12 cellular contexts compared by ENCODE assay signal in the genomic region with DNA sequence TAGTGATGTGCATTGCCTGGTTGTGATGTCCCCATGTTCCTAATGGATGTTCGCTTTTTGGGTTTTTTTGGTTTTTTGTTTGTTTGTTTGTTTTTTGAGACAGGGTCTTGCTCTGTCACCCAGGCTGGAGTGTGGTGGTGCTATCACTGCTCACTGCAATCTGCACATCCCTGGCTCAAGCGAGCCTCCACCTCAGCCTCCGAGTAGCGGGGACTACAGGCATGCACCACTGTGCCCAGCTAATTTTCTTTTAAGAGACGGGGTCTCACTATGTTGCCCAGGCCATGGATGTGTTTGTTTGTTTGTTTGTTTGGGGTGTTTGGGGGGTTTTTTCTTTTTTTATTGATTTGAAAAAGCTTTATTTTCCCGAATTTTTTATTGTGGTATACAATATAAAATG. TPM values are rescaled to one million over a fixed set of nuclear protein-coding genes. Genes with fewer than 3 reads are reported as not detected.
DNase-seq lines count a peak whose midpoint lies in the region; ATAC-seq and TF ChIP-seq lines count a peak whose summit lies in the region.
"Had no signal": no experiment of that assay in that cellular context is flagged by ENCODE, and none has a peak within 500 bp of the region (broad histone marks: within the 10 kb centered on the region; RNA-seq: fewer than 3 reads in every experiment).

No MANE protein-coding gene starts in this region.

- peaks cover 17% of the 10 kb centered on the region for H3K36me3 Mint-ChIP-seq in neural crest cell (ENCODE audit: low read depth)

- no peak for TF ChIP-seq POLR2A in esophagus squamous epithelium (IDR thresholded peaks at IDR 0.05)

- no peak for TF ChIP-seq CTCF in AG04450 (IDR thresholded peaks at IDR 0.05; ENCODE audit: low read depth, low read length)
- TF ChIP-seq CTCF in esophagus squamous epithelium (IDR thresholded peaks at IDR 0.05) = no peak
- TF ChIP-seq CTCF in neural crest cell (conservative IDR thresholded peaks at IDR 0.05) = no peak
- TF ChIP-seq CTCF in GM10266 (IDR thresholded peaks at IDR 0.05; ENCODE audit: control insufficient read depth, insufficient read depth, low read depth, missing control alignments) = no peak

- intact Hi-C loops in esophagus squamous epithelium (cut with DNase I) = loop anchor here (10.0 kb wide), 1 partner anchor 125 kb away; no protein-coding TSS in a partner anchor

- peaks cover 8% of the 10 kb centered on the region for H3K9me3 ChIP-seq in AG04450 (ENCODE audit: control insufficient read depth, insufficient read depth, low read length)
- H3K9me3 ChIP-seq in HUES6 (ENCODE audit: control insufficient read depth, insufficient read depth, low read depth, low read length) = peaks cover 39% of the 10 kb centered on the region
- no peaks in the 10 kb centered on the region for H3K9me3 ChIP-seq in esophagus squamous epithelium
- H3K9me3 ChIP-seq: neutrophil had no signal

- H3K9ac ChIP-seq in HUES6 (ENCODE audit: low read length) = no peak overlapping the region

- CTCF ChIA-PET in AG04450 (lab: Charles Lee) = interaction anchor here (1.9 kb wide), 1 partner anchor 127 kb away, joined by 5 read pairs; no protein-coding TSS in a partner anchor

- peak overlapping the region; percentile 59 for H3K4me3 Mint-ChIP-seq in neural crest cell

- POLR2A ChIA-PET in AG04450 (lab: Yijun Ruan, JAX) = interaction anchor here (1.7 kb wide), 1 partner anchor 119 kb away, joined by 3 read pairs; no protein-coding TSS in a partner anchor

- peaks cover 4% of the 10 kb centered on the region for H3K4me1 Mint-ChIP-seq in neural crest cell

- H3K9me3 Mint-ChIP-seq in neural crest cell = peaks cover 12% of the 10 kb centered on the region

- no peak for ATAC-seq in HG02970 (IDR thresholded peaks at IDR 0.05; ENCODE audit: low FRiP score, unreplicated experiment)
- ATAC-seq in activated CD4-positive, CD25-positive, alpha-beta regulatory T cell treated with anti-CD3 and anti-CD28 coated beads, Interleukin-2, amount 50 U/mL, for 24 hours = no peak

- H3K27me3 ChIP-seq in AG04450 (ENCODE audit: control insufficient read depth, insufficient read depth, low read length) (no peaks in the 10 kb centered on the region), HUES6 (ENCODE audit: control insufficient read depth, insufficient read depth, low read length) (no peaks in the 10 kb centered on the region), esophagus squamous epithelium (peaks cover 0 to 70% (median 5%) of the 10 kb centered on the region in 4 donors)

- H3K27me3 Mint-ChIP-seq in neural crest cell (ENCODE audit: low read depth) = peaks cover 62% of the 10 kb centered on the region

- no peak for DNase-seq in AG04450 (ENCODE audit: low read depth, low spot score)
- DNase-seq in esophagus squamous epithelium (lab: John Stamatoyannopoulos, UW) = no peak
- no peak for DNase-seq in neural crest cell (ENCODE audit: low read depth, low spot score)
- DNase-seq in 8988T = no peak
- no peak for DNase-seq in GM10266 (ENCODE audit: extremely low spot score)
- DNase-seq: NCI-H2029, T-helper 9 cell had no signal

- no peak overlapping the region for H3K27ac Mint-ChIP-seq in neural crest cell (ENCODE audit: unreplicated experiment)

- H3K36me3 ChIP-seq in HUES6 (ENCODE audit: control insufficient read depth, insufficient read depth, low read length) (peaks cover 13% of the 10 kb centered on the region; the same call in 1 of the 2 replicates), esophagus squamous epithelium (no peaks in the 10 kb centered on the region)
- H3K36me3 ChIP-seq: neutrophil had no signal

- H3K4me1 ChIP-seq in HUES6 (ENCODE audit: control insufficient read depth, insufficient read depth, low read length) = no peaks in the 10 kb centered on the region
- H3K4me1 ChIP-seq in esophagus squamous epithelium = peaks cover 0 to 35% (median 18%) of the 10 kb centered on the region in 3 donors

- H3K27ac ChIP-seq in AG04450 (ENCODE audit: low read depth, low read length) (no peak overlapping the region), HUES6 (ENCODE audit: low read depth, low read length) (no peak overlapping the region), esophagus squamous epithelium (peak overlapping the region in 2 of 4 donors; percentile 69 to 96)
- H3K27ac ChIP-seq: neutrophil had no signal

- WGBS in esophagus squamous epithelium, 2 donors = 76 to 78% methylated on average over 6 of the region's 6 CpGs

- H3K4me3 ChIP-seq in AG04450 (ENCODE audit: low read depth, low read length) (peak overlapping the region; percentile 79), HUES6 (ENCODE audit: low read depth, low read length) (peak overlapping the region; percentile 78; the same call in 1 of the 2 replicates), esophagus squamous epithelium (peak overlapping the region in 3 of 4 donors; percentile 48 to 84 (median 75))

RNA-seq across cellular contexts. Expression of a gene that starts 2.1 kb away (rescaled TPM):
- polyA plus RNA-seq in AG04450 (2011; rRNA removed) = 454 and 676 TPM in 2 replicates
- 266 and 343 TPM in 2 replicates for polyA minus RNA-seq in AG04450 (2011; rRNA and poly(A)+ RNA removed)
- total RNA-seq in esophagus squamous epithelium (100 to 1,000 TPM in 1 of 4 donors, 10 to 100 TPM in 3; 23.0 to 328 (median 62.0) TPM), neural crest cell (17.8 and 18.5 TPM in 2 replicates)

RNA-seq across cellular contexts. Expression of a gene that starts 55.4 kb away (rescaled TPM):
- not detected in 2 replicates for polyA plus RNA-seq in AG04450 (2011; rRNA removed)
- polyA minus RNA-seq in AG04450 (2011; rRNA and poly(A)+ RNA removed) = not detected in 2 replicates
- total RNA-seq in esophagus squamous epithelium (not detected), neural crest cell (1.4 and 1.8 TPM in 2 replicates)
- total RNA-seq: dermis microvascular lymphatic vessel endothelial cell had no signal
